8 cellular contexts compared by ENCODE assay signal in genomic region chr11:72848846-72849466, GRCh38. TPM values are rescaled to one million over a fixed set of nuclear protein-coding genes. Genes with fewer than 3 reads are reported as not detected.
DNase-seq lines count a peak whose midpoint lies in the region; ATAC-seq and TF ChIP-seq lines count a peak whose summit lies in the region.

No MANE protein-coding gene starts in this region.

- CTCF ChIA-PET in HEK293T (lab: Yijun Ruan, JAX) = no interaction called here
- CTCF ChIA-PET in naive thymus-derived CD4-positive, alpha-beta T cell (lab: Charles Lee) = interaction anchor here (1.1 kb wide), 1 partner anchor 329 kb away, joined by 4 read pairs; no protein-coding TSS in a partner anchor

- no peaks in the 10 kb centered on the region for H3K27me3 Mint-ChIP-seq in effector memory CD8-positive, alpha-beta T cell
- H3K27me3 Mint-ChIP-seq in naive thymus-derived CD4-positive, alpha-beta T cell = no peaks in the 10 kb centered on the region

- H3K27ac Mint-ChIP-seq in effector memory CD8-positive, alpha-beta T cell = peak overlapping the region in 1 of 2 donors; percentile 29
- peak overlapping the region in 3 of 9 donors; percentile 3 to 81 (median 4) for H3K27ac Mint-ChIP-seq in naive thymus-derived CD4-positive, alpha-beta T cell

- no peaks in the 10 kb centered on the region for H3K9me3 ChIP-seq in naive thymus-derived CD4-positive, alpha-beta T cell (ENCODE audit: control insufficient read depth in 2 of 3, low read length in 3 of 3)

- no peak overlapping the region for H3K27ac ChIP-seq in naive thymus-derived CD4-positive, alpha-beta T cell (ENCODE audit: low read depth, low read length)

- POLR2A ChIA-PET in HEK293T (lab: Yijun Ruan, JAX) = no interaction called here
- POLR2A ChIA-PET in naive thymus-derived CD4-positive, alpha-beta T cell (lab: Charles Lee) = interaction anchor here (0.7 kb wide), 1 partner anchor 309 kb away, joined by 3 read pairs; no protein-coding TSS in a partner anchor

- peak; percentile 46 for ATAC-seq in effector memory CD8-positive, alpha-beta T cell (replicated peaks)
- peak; percentile 81 for ATAC-seq in naive thymus-derived CD4-positive, alpha-beta T cell
- no peak for ATAC-seq in HG03196 (IDR thresholded peaks at IDR 0.05; ENCODE audit: unreplicated experiment)

- H3K4me1 ChIP-seq in naive thymus-derived CD4-positive, alpha-beta T cell (ENCODE audit: control insufficient read depth in 2 of 2, insufficient read depth in 2 of 2, low read length in 2 of 2) = no peaks in the 10 kb centered on the region

- H3K4me1 Mint-ChIP-seq in effector memory CD8-positive, alpha-beta T cell (ENCODE audit: low read depth in 2 of 2) = peaks cover 5 to 6% of the 10 kb centered on the region in 2 donors
- H3K4me1 Mint-ChIP-seq in naive thymus-derived CD4-positive, alpha-beta T cell = peaks cover 4 to 28% (median 12%) of the 10 kb centered on the region in 7 donors

- H3K4me3 ChIP-seq in naive thymus-derived CD4-positive, alpha-beta T cell (ENCODE audit: low read length) = no peak overlapping the region

- no peaks in the 10 kb centered on the region for H3K9me3 Mint-ChIP-seq in effector memory CD8-positive, alpha-beta T cell
- no peaks in the 10 kb centered on the region for H3K9me3 Mint-ChIP-seq in naive thymus-derived CD4-positive, alpha-beta T cell

- H3K36me3 ChIP-seq in naive thymus-derived CD4-positive, alpha-beta T cell (ENCODE audit: control insufficient read depth in 2 of 3, insufficient read depth in 3 of 3, low read length in 3 of 3) = peaks cover 0 to 8% (median 0%) of the 10 kb centered on the region in 3 experiments

- H3K4me3 Mint-ChIP-seq in effector memory CD8-positive, alpha-beta T cell = no peak overlapping the region
- no peak overlapping the region for H3K4me3 Mint-ChIP-seq in naive thymus-derived CD4-positive, alpha-beta T cell

- intact Hi-C loops in naive thymus-derived CD4-positive, alpha-beta T cell (cut with micrococcal nuclease) = loop anchor here (1.0 to 5.0 kb wide), 5 partner anchors 124 to 329 kb away; no protein-coding TSS in a partner anchor

- no peaks in the 10 kb centered on the region for H3K27me3 ChIP-seq in naive thymus-derived CD4-positive, alpha-beta T cell (ENCODE audit: control insufficient read depth in 2 of 2, insufficient read depth in 2 of 2, low read length in 2 of 2)

- H3K36me3 Mint-ChIP-seq in effector memory CD8-positive, alpha-beta T cell (ENCODE audit: insufficient read depth) = peaks cover 6% of the 10 kb centered on the region
- peaks cover 0 to 17% (median 8%) of the 10 kb centered on the region in 5 donors for H3K36me3 Mint-ChIP-seq in naive thymus-derived CD4-positive, alpha-beta T cell

- DNase-seq in COLO829 (ENCODE audit: low spot score) (peak; percentile 37), HEK293T (ENCODE audit: extremely low spot score) (peak; percentile 54), SKM-1 (lab: John Stamatoyannopoulos, UW; ENCODE audit: unreplicated experiment) (peak; percentile 43), GM19238 (ENCODE audit: insufficient read length, low spot score) (no peak)
- peak; percentile 24 to 38 (median 35) for DNase-seq in effector memory CD8-positive, alpha-beta T cell
- peak in 7 of 9 donors; percentile 28 to 61 (median 47) for DNase-seq in naive thymus-derived CD4-positive, alpha-beta T cell
- no peak for DNase-seq in effector CD8-positive, alpha-beta T cell (lab: John Stamatoyannopoulos, UW)

TF ChIP-seq in HEK293T, 16 proteins besides CTCF, POLR2A, EP300 and RAD21:
- TF ChIP-seq PKNOX1 (IDR thresholded peaks at IDR 0.05) (no peak), ARNT (IDR thresholded peaks at IDR 0.05) (no peak), SUZ12 (IDR thresholded peaks at IDR 0.05) (no peak), FOXK2 (IDR thresholded peaks at IDR 0.05) (no peak), BHLHE40 (IDR thresholded peaks at IDR 0.05; ENCODE audit: borderline replicate concordance) (no peak), ZNF384 (IDR thresholded peaks at IDR 0.05) (no peak), NFRKB (IDR thresholded peaks at IDR 0.05) (no peak), FOXM1 (IDR thresholded peaks at IDR 0.05; ENCODE audit: borderline replicate concordance) (no peak), TARDBP (IDR thresholded peaks at IDR 0.05) (no peak), L3MBTL2 (conservative IDR thresholded peaks at IDR 0.05) (no peak), FOXA1 (IDR thresholded peaks at IDR 0.05) (no peak), CTBP1 (IDR thresholded peaks at IDR 0.05; ENCODE audit: borderline replicate concordance) (no peak), ELF4 (IDR thresholded peaks at IDR 0.05) (no peak)

RNA-seq across cellular contexts. Expression of gene ATG16L2, which starts 34.7 kb away (rescaled TPM):
- total RNA-seq in naive thymus-derived CD4-positive, alpha-beta T cell = 100 to 1,000 TPM in 4 of 5 experiments, 10 to 100 TPM in 1; 99.5 to 199 (median 166) TPM
- polyA plus RNA-seq in naive thymus-derived CD4-positive, alpha-beta T cell = 10 to 100 TPM; 12.8 to 19.9 TPM

RNA-seq across cellular contexts. Expression of gene STARD10, which starts 55.1 kb away (rescaled TPM):
- 10 to 100 TPM; 10.9 to 26.1 (median 16.4) TPM for total RNA-seq in naive thymus-derived CD4-positive, alpha-beta T cell
- 10 to 100 TPM; 18.4 to 20.0 TPM for polyA plus RNA-seq in naive thymus-derived CD4-positive, alpha-beta T cell

Comparison
In these comparisons a context has a peak if more than half of its experiments do, and no peak if none do; other contexts are left out.
1. DNase-seq: peak in COLO829 (single experiment), HEK293T (single experiment), SKM-1 (single experiment), effector memory CD8-positive, alpha-beta T cell (3 of 3) and naive thymus-derived CD4-positive, alpha-beta T cell (7 of 9); none in GM19238 (single experiment) and effector CD8-positive, alpha-beta T cell (single experiment).